1 cellular context compared by ENCODE assay signal in genomic region chr7:30225863-30226361, GRCh38.
TF ChIP-seq lines count a peak whose summit lies in the region.

No MANE protein-coding gene starts in this region.

TF ChIP-seq in HCT116, 20 proteins besides CTCF, POLR2A, EP300 and RAD21 (continued from another document):
- TF ChIP-seq REST (IDR thresholded peaks at IDR 0.05; ENCODE audit: low read depth) (no peak), ZFX (IDR thresholded peaks at IDR 0.05) (no peak)
